ENCODE assay signal across 8 cellular contexts in the genomic region with DNA sequence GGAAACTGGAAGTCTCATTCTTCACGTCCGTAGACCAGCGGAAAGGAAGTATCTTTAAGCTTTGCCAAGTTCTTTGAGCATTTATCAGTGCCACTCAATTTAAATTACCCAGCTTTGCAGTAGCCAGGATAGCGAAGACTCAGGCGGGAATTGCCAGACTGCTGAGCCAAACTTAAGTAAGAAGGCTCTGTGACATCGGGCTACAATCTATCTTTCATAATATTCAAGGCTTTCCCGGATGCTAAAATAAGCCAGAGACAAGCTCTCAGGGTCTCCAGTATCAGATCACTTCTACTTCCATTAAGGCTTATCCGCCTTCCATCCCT. TPM values are rescaled to one million over a fixed set of nuclear protein-coding genes. Genes with fewer than 3 reads are reported as not detected.
DNase-seq lines count a peak whose midpoint lies in the region; ATAC-seq and TF ChIP-seq lines count a peak whose summit lies in the region.

No MANE protein-coding gene starts in this region.

- peak overlapping the region; percentile 47 to 86 for H3K4me3 ChIP-seq in ascending aorta
- peak overlapping the region; percentile 52 for H3K4me3 ChIP-seq in thymus (ENCODE audit: low read length)

- no peak for TF ChIP-seq CTCF in ascending aorta (IDR thresholded peaks at IDR 0.05)

- peak overlapping the region; percentile 72 to 82 for H3K27ac ChIP-seq in ascending aorta
- H3K27ac ChIP-seq in thymus (ENCODE audit: low read depth) = peak overlapping the region; percentile 70

- WGBS in thymus = 6% methylated on average over 8 of the region's 8 CpGs

- DNase-seq in NCI-H82 treated with DMSO at 0.1 percent for 48 hours (lab: John Stamatoyannopoulos, UW; ENCODE audit: unreplicated experiment) = peak; percentile 60
- DNase-seq in NCI-H82 (lab: John Stamatoyannopoulos, UW) = no peak
- DNase-seq in ascending aorta (ENCODE audit: low spot score in 2 of 2) = no peak
- DNase-seq in left lobe of liver (ENCODE audit: low spot score) = no peak
- no peak for DNase-seq in putamen (ENCODE audit: low spot score)
- DNase-seq in germinal center (ENCODE audit: low spot score) = no peak

- peak; percentile 12 for ATAC-seq in HG03175 (IDR thresholded peaks at IDR 0.05; ENCODE audit: unreplicated experiment)
- peak; percentile 39 for ATAC-seq in left lobe of liver

- H3K4me1 ChIP-seq in ascending aorta (no peaks in the 10 kb centered on the region), thymus (ENCODE audit: control insufficient read depth, insufficient read depth, low read length) (no peaks in the 10 kb centered on the region)

- H3K36me3 ChIP-seq in ascending aorta = peaks cover 0 to 6% of the 10 kb centered on the region in 2 donors
- no peaks in the 10 kb centered on the region for H3K36me3 ChIP-seq in thymus (ENCODE audit: control insufficient read depth, insufficient read depth)

- no peaks in the 10 kb centered on the region for H3K27me3 ChIP-seq in ascending aorta
- no peaks in the 10 kb centered on the region for H3K27me3 ChIP-seq in thymus (ENCODE audit: control insufficient read depth, insufficient read depth)

- intact Hi-C loops in ascending aorta (cut with DNase I) = loop anchor here (1.0 to 5.0 kb wide), 3 partner anchors 65 to 451 kb away; partner anchors contain the start of gene MED13

- H3K9me3 ChIP-seq in ascending aorta (no peaks in the 10 kb centered on the region), thymus (ENCODE audit: control insufficient read depth) (no peaks in the 10 kb centered on the region)

RNA-seq across cellular contexts. Expression of gene BRIP1, which starts 0.4 kb away (rescaled TPM):
- total RNA-seq in ascending aorta (not detected), left lobe of liver (1.2 TPM)
- polyA plus RNA-seq in thymus = 0.68 TPM
